In the genomic region with DNA sequence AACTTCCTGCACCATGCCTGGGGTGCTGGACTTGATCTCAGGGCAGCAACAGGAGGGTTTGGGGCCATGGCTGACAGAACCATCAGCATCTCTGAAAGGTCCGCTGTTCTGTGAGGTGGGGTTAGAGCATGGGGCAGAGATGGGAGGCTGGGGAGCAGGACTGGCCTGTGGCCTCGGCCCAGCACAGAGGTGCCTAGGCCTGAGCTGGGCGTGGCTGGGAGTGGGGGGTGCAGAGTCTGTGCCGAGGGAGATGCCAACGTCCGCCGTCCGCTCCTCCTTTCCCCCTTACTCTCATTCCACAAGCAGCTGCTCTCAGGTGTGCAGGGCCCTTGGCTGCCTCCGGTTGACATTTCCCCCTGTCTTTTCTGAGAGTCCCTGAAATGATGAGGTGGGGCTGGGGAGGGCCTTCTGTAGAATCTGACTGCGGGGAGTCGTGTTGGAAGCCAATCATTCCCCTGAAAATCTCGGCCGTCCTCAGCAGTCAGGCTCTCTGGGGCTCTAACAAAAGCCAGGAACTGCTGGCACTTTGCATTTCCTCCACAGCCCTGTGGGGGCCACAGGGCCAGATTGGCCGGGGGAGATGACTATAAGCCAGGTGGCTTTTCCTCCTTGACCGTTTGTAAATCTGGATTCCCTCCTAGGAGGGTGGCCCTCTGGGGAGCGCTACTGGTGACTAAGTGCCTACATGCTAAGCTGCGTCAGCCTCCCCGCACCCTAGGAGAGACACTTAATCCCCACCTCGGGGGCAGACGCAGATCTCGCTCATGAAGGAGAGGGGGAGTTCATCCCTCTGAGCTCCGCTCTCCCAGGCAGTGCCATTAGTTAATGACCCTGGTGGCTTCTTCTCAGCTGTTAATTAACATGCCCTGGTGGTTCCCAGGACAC, we compare ENCODE assay signal across 15 cellular contexts. TPM values are rescaled to one million over a fixed set of nuclear protein-coding genes. Genes with fewer than 3 reads are reported as not detected.
DNase-seq lines count a peak whose midpoint lies in the region.
"Had no signal": no experiment of that assay in that cellular context is flagged by ENCODE, and none has a peak within 500 bp of the region (broad histone marks: within the 10 kb centered on the region; RNA-seq: fewer than 3 reads in every experiment).

No MANE protein-coding gene starts in this region.

- in situ Hi-C loops in ACHN (cut with HindIII; ENCODE audit: low pct_ligation_motif_present, low pct_unique_long_range_greater_than_20kb, low sequenced_read_pairs), result no loop called here

- DNase-seq in ACHN (peak; percentile 82), M059J (ENCODE audit: low read depth) (peak; percentile 31), ecto neural progenitor cell (ENCODE audit: low spot score) (peak; percentile 55), kidney tubule cell (ENCODE audit: low spot score) (peak; percentile 79), epidermal melanocyte (ENCODE audit: insufficient read length, low spot score) (no peak), MV-4-11 (lab: John Stamatoyannopoulos, UW) (no peak)
- DNase-seq in activated CD8-positive, alpha-beta memory T cell treated with anti-CD3 and anti-CD28 coated beads, Interleukin-2, amount 50 U/mL, for 48 hours, result no peak
- DNase-seq in stimulated activated CD4-positive, alpha-beta T cell treated with anti-CD3 and anti-CD28 coated beads, Interleukin-4, amount 100 ng/mL, for 24 hours, result no peak
- DNase-seq: activated CD4-positive, alpha-beta T cell treated with anti-CD3 and anti-CD28 coated beads, Interleukin-2, amount 50 U/mL, for 4 hours; activated naive CD4-positive, alpha-beta T cell treated with anti-CD3 and anti-CD28 coated beads for 36 hours; effector CD4-positive, alpha-beta T cell; MM.1S; NCI-H446 treated with DMSO at 0.1 percent for 48 hours; stimulated activated CD4-positive, alpha-beta T cell treated with anti-CD3 and anti-CD28 coated beads, Interleukin-2, amount 100 ng/mL, for 24 hours; stimulated activated naive CD4-positive, alpha-beta T cell treated with Interleukin-2 at 50 U/mL for 16 hours had no signal

RNA-seq across cellular contexts. Expression of gene EVC, which starts 41.2 kb away (rescaled TPM):
- total RNA-seq in M059J (2014; rRNA removed; shearing (Covaris generic)), result 8.3 and 14.5 TPM in 2 replicates

RNA-seq across cellular contexts. Expression of gene EVC2, which starts 43.8 kb away (rescaled TPM):
- total RNA-seq in M059J (2014; rRNA removed; shearing (Covaris generic)), result 2.5 and 5.5 TPM in 2 replicates
- total RNA-seq: activated naive CD4-positive, alpha-beta T cell treated with anti-CD3 and anti-CD28 coated beads for 36 hours had no signal

Comparison
In these comparisons a context has a peak if more than half of its experiments do, and no peak if none do; other contexts are left out.
1. DNase-seq: peak in ACHN (single experiment), M059J (single experiment), ecto neural progenitor cell (single experiment) and kidney tubule cell (single experiment); none in epidermal melanocyte (single experiment), activated CD8-positive, alpha-beta memory T cell treated with anti-CD3 and anti-CD28 coated beads, Interleukin-2, amount 50 U/mL, for 48 hours (single experiment), MV-4-11 (single experiment) and stimulated activated CD4-positive, alpha-beta T cell treated with anti-CD3 and anti-CD28 coated beads, Interleukin-4, amount 100 ng/mL, for 24 hours (single experiment).